Comparison of ENCODE assay signal across 13 cellular contexts in genomic region chr12:122051231-122051876, GRCh38. TPM values are rescaled to one million over a fixed set of nuclear protein-coding genes. Genes with fewer than 3 reads are reported as not detected.
DNase-seq lines count a peak whose midpoint lies in the region; ATAC-seq, FAIRE-seq and TF ChIP-seq lines count a peak whose summit lies in the region.
"Had no signal": no experiment of that assay in that cellular context is flagged by ENCODE, and none has a peak within 500 bp of the region (broad histone marks: within the 10 kb centered on the region; RNA-seq: fewer than 3 reads in every experiment).

No MANE protein-coding gene starts in this region.

- WGBS in heart left ventricle, 4 donors, result 4 to 22% (median 11%) methylated on average over 10 to 14 of the region's 14 CpGs
- 9 to 11% methylated on average over 14 of the region's 14 CpGs for WGBS in pancreas, 2 donors

- in situ Hi-C loops in brain microvascular endothelial cell (cut with HindIII; ENCODE audit: low pct_ligation_motif_present, low sequenced_read_pairs), result no loop called here

- TF ChIP-seq CTCF in brain microvascular endothelial cell (IDR thresholded peaks at IDR 0.05; ENCODE audit: low read depth, low read length, missing control alignments), result no peak
- peak in 1 of 12 donors; percentile 7 for TF ChIP-seq CTCF in heart left ventricle (IDR thresholded peaks at IDR 0.05)
- TF ChIP-seq CTCF in pancreas (IDR thresholded peaks at IDR 0.05), result no peak

- H3K27me3 ChIP-seq in brain microvascular endothelial cell (replicated peaks), result no peaks in the 10 kb centered on the region
- H3K27me3 ChIP-seq in heart left ventricle, result no peaks in the 10 kb centered on the region
- no peaks in the 10 kb centered on the region for H3K27me3 ChIP-seq in pancreas

- H3K27me3 Mint-ChIP-seq in activated CD4-positive, alpha-beta T cell treated with anti-CD3 and anti-CD28 coated beads, Interleukin-2, amount 10 ng/mL, durations not matched to agents 7 days and 5 days, result no peaks in the 10 kb centered on the region
- H3K27me3 Mint-ChIP-seq: IgD-negative memory B cell; naive thymus-derived CD4-positive, alpha-beta T cell had no signal

- no peaks in the 10 kb centered on the region for H3K9me3 ChIP-seq in heart left ventricle
- H3K9me3 ChIP-seq in pancreas, result no peaks in the 10 kb centered on the region

- peaks cover 4 to 29% (median 19%) of the 10 kb centered on the region in 12 donors for H3K4me1 ChIP-seq in heart left ventricle
- H3K4me1 ChIP-seq in pancreas, result peaks cover 10 to 22% (median 16%) of the 10 kb centered on the region in 3 donors

- peaks cover 6% of the 10 kb centered on the region for H3K36me3 ChIP-seq in brain microvascular endothelial cell (replicated peaks)
- H3K36me3 ChIP-seq in heart left ventricle, result peaks cover 0 to 40% (median 7%) of the 10 kb centered on the region in 9 donors
- H3K36me3 ChIP-seq in pancreas, result peaks cover 0 to 13% (median 0%) of the 10 kb centered on the region in 3 donors

- H3K27ac ChIP-seq in brain microvascular endothelial cell (peak overlapping the region; percentile 17), heart left ventricle (peak overlapping the region; percentile 62 to 97 (median 84)), pancreas (peak overlapping the region; percentile 49 to 86 (median 72))

- peaks cover 2% of the 10 kb centered on the region for H3K36me3 Mint-ChIP-seq in activated CD4-positive, alpha-beta T cell treated with anti-CD3 and anti-CD28 coated beads, Interleukin-2, amount 10 ng/mL, durations not matched to agents 7 days and 5 days (ENCODE audit: low read depth)
- H3K36me3 Mint-ChIP-seq: naive thymus-derived CD4-positive, alpha-beta T cell had no signal

- H3K4me3 Mint-ChIP-seq in activated CD4-positive, alpha-beta T cell treated with anti-CD3 and anti-CD28 coated beads, Interleukin-2, amount 10 ng/mL, durations not matched to agents 7 days and 5 days, result no peak overlapping the region
- H3K4me3 Mint-ChIP-seq: IgD-negative memory B cell; naive thymus-derived CD4-positive, alpha-beta T cell had no signal

- ATAC-seq in heart left ventricle (peak; percentile 77 to 85 (median 80)), pancreas (peak; percentile 64 to 76 (median 70)), GM19467 (IDR thresholded peaks at IDR 0.05; ENCODE audit: unreplicated experiment) (no peak)
- ATAC-seq: naive thymus-derived CD4-positive, alpha-beta T cell had no signal

- H3K9me3 Mint-ChIP-seq in activated CD4-positive, alpha-beta T cell treated with anti-CD3 and anti-CD28 coated beads, Interleukin-2, amount 10 ng/mL, durations not matched to agents 7 days and 5 days, result no peaks in the 10 kb centered on the region
- H3K9me3 Mint-ChIP-seq: IgD-negative memory B cell; naive thymus-derived CD4-positive, alpha-beta T cell had no signal

- H3K4me1 Mint-ChIP-seq in activated CD4-positive, alpha-beta T cell treated with anti-CD3 and anti-CD28 coated beads, Interleukin-2, amount 10 ng/mL, durations not matched to agents 7 days and 5 days, result peaks cover 7% of the 10 kb centered on the region

- no peak for FAIRE-seq in pancreas (lab: Jason Lieb, UNC)
- FAIRE-seq: H54 had no signal

- CTCF ChIA-PET in activated CD4-positive, alpha-beta T cell treated with anti-CD3 and anti-CD28 coated beads, Interleukin-2, amount 10 ng/mL, durations not matched to agents 7 days and 5 days (lab: Charles Lee), result interaction anchor here (0.6 to 1.5 kb wide), 7 partner anchors 9 to 1232 kb away, joined by 3 to 6 read pairs (median 4); no protein-coding TSS in a partner anchor

- DNase-seq in AG08396 (ENCODE audit: low spot score) (peak; percentile 57), brain microvascular endothelial cell (peak; percentile 32), heart left ventricle (peak in 4 of 5 donors; percentile 68 to 73 (median 72)), pancreas (peak in 5 of 6 donors; percentile 50 to 73 (median 69)), NCI-H524 (lab: John Stamatoyannopoulos, UW) (no peak), SK-N-DZ (ENCODE audit: low spot score) (no peak)
- no peak for DNase-seq in activated CD4-positive, alpha-beta T cell treated with anti-CD3 and anti-CD28 coated beads, Interleukin-2, amount 10 ng/mL, durations not matched to agents 7 days and 5 days
- DNase-seq: activated CD4-positive, CD25-positive, alpha-beta regulatory T cell; naive thymus-derived CD4-positive, alpha-beta T cell; NCI-H1694 had no signal

- intact Hi-C loops in heart left ventricle (cut with DNase I), result loop anchor here in 3 of 10 donors (5.0 to 10.0 kb wide), 3 partner anchors 134 to 143 kb away; partner anchors contain the start of gene CFAP251 (in 1 of the 3)
- intact Hi-C loops in pancreas (cut with DNase I), result loop anchor here in 2 of 3 donors (5.0 to 10.0 kb wide), 2 partner anchors 71 to 133 kb away; partner anchors contain the start of gene LRRC43 (in 1 of the 2)

- H3K27ac Mint-ChIP-seq in activated CD4-positive, alpha-beta T cell treated with anti-CD3 and anti-CD28 coated beads, Interleukin-2, amount 10 ng/mL, durations not matched to agents 7 days and 5 days, result no peak overlapping the region
- H3K27ac Mint-ChIP-seq: IgD-negative memory B cell; naive thymus-derived CD4-positive, alpha-beta T cell had no signal

- TF ChIP-seq POLR2A in heart left ventricle (IDR thresholded peaks at IDR 0.05), result no peak

- H3K4me3 ChIP-seq in brain microvascular endothelial cell (ENCODE audit: low read depth, low read length) (no peak overlapping the region), heart left ventricle (no peak overlapping the region), pancreas (no peak overlapping the region)

- POLR2A ChIA-PET in activated CD4-positive, alpha-beta T cell treated with anti-CD3 and anti-CD28 coated beads, Interleukin-2, amount 10 ng/mL, durations not matched to agents 7 days and 5 days (lab: Charles Lee), result no interaction called here

RNA-seq across cellular contexts. Expression of gene MLXIP, which starts 27.2 kb away (rescaled TPM):
- total RNA-seq in heart left ventricle, result 10 to 100 TPM; 14.3 to 39.6 (median 22.7) TPM
- 10 to 100 TPM; 19.8 to 31.7 TPM for polyA plus RNA-seq in heart left ventricle
- 10 to 100 TPM; 44.0 to 78.0 (median 55.5) TPM for total RNA-seq in pancreas
- polyA plus RNA-seq in pancreas, result 10 to 100 TPM; 35.4 to 90.1 TPM
- polyA plus RNA-seq in SK-N-DZ (2014; cell fraction: cytosol; rRNA removed), result 15.9 and 17.4 TPM in 2 replicates
- 19.5 and 42.0 TPM in 2 replicates for polyA plus RNA-seq in SK-N-DZ (2014; cell fraction: nucleus; rRNA removed)
- total RNA-seq in activated CD4-positive, alpha-beta T cell treated with anti-CD3 and anti-CD28 coated beads, Interleukin-2, amount 10 ng/mL, durations not matched to agents 7 days and 5 days, result 10 to 100 TPM; 45.7 to 46.8 TPM

RNA-seq across cellular contexts. Expression of gene BCL7A, which starts 29.7 kb away (rescaled TPM):
- total RNA-seq in heart left ventricle, result 10 to 100 TPM; 11.4 to 22.1 (median 14.3) TPM
- 10 to 100 TPM in 1 of 2 donors, 1 to 10 TPM in 1; 4.0 to 14.4 TPM for polyA plus RNA-seq in heart left ventricle
- total RNA-seq in pancreas, result 10 to 100 TPM in 3 of 6 donors, 1 to 10 TPM in 3; 8.3 to 13.4 (median 10.5) TPM
- polyA plus RNA-seq in pancreas, result 1 to 10 TPM; 6.9 to 8.3 TPM
- 57.4 and 60.7 TPM in 2 replicates for polyA plus RNA-seq in SK-N-DZ (2014; cell fraction: cytosol; rRNA removed)
- polyA plus RNA-seq in SK-N-DZ (2014; cell fraction: nucleus; rRNA removed), result 21.8 and 23.0 TPM in 2 replicates
- 1 to 10 TPM; 8.5 to 8.7 TPM for total RNA-seq in activated CD4-positive, alpha-beta T cell treated with anti-CD3 and anti-CD28 coated beads, Interleukin-2, amount 10 ng/mL, durations not matched to agents 7 days and 5 days

Comparison
In these comparisons a context has a peak if more than half of its experiments do, and no peak if none do; other contexts are left out.
1. DNase-seq: peak in AG08396 (single experiment), brain microvascular endothelial cell (single experiment), heart left ventricle (4 of 5) and pancreas (5 of 6); none in NCI-H524 (0 of 2), SK-N-DZ (single experiment) and activated CD4-positive, alpha-beta T cell treated with anti-CD3 and anti-CD28 coated beads, Interleukin-2, amount 10 ng/mL, durations not matched to agents 7 days and 5 days (single experiment).
2. H3K27ac ChIP-seq: peak in every context shown above with its lines; median percentile 84 in heart left ventricle; 72 in pancreas; 17 in brain microvascular endothelial cell.